8 cellular contexts compared by ENCODE assay signal in genomic region chr1:6554031-6554906, GRCh38. TPM values are rescaled to one million over a fixed set of nuclear protein-coding genes. Genes with fewer than 3 reads are reported as not detected.
DNase-seq lines count a peak whose midpoint lies in the region; FAIRE-seq and TF ChIP-seq lines count a peak whose summit lies in the region.

NOL9 (minus strand) TSS chr1:6554513; CDS start chr1:6554502, 11 bp downstream.

- FAIRE-seq in G401.6 (lab: Jason Lieb, UNC), result peak; percentile 91

- no peaks in the 10 kb centered on the region for H3K9me3 Mint-ChIP-seq in neural progenitor cell

- H3K27me3 Mint-ChIP-seq in neural progenitor cell (ENCODE audit: insufficient read depth, low read depth), result peaks cover 2% of the 10 kb centered on the region

- peaks cover 34% of the 10 kb centered on the region for H3K79me2 ChIP-seq in Loucy (ENCODE audit: insufficient read depth, low read length)
- H3K79me2 ChIP-seq in neural progenitor cell (ENCODE audit: low read depth), result peaks cover 33% of the 10 kb centered on the region

- H3F3A ChIP-seq in Loucy (ENCODE audit: low read depth) (no peaks in the 10 kb centered on the region), neural progenitor cell (ENCODE audit: low read depth) (peaks cover 3% of the 10 kb centered on the region)

- H3K27me3 ChIP-seq in H7 (ENCODE audit: control insufficient read depth, insufficient read depth, low read length) (no peaks in the 10 kb centered on the region), Loucy (ENCODE audit: insufficient read depth, low read length, poor library complexity, severe bottlenecking) (peaks cover 5% of the 10 kb centered on the region), neural progenitor cell (no peaks in the 10 kb centered on the region)

- no peak within 1 kb of the TSS for H3K27ac Mint-ChIP-seq in neural progenitor cell

- H3K36me3 Mint-ChIP-seq in neural progenitor cell, result peaks cover 2% of the 10 kb centered on the region

- peak; percentile 99 for DNase-seq in H7
- peak; percentile 68 for DNase-seq in SHP77 treated with DMSO at 0.1 percent for 48 hours (lab: John Stamatoyannopoulos, UW)
- peak; percentile 89 for DNase-seq in activated gamma-delta T cell (lab: John Stamatoyannopoulos, UW)
- peak; percentile 89 to 98 for DNase-seq in foreskin fibroblast
- peak; percentile 97 for DNase-seq in neural progenitor cell (ENCODE audit: low spot score)
- peak; percentile 81 for DNase-seq in stromal cell of bone marrow (ENCODE audit: low read depth)

- H3K4me1 ChIP-seq in Loucy (ENCODE audit: insufficient read depth, low read length, poor library complexity, severe bottlenecking) (peaks cover 15% of the 10 kb centered on the region), neural progenitor cell (peaks cover 7% of the 10 kb centered on the region)

- H3K9me3 ChIP-seq in Loucy (ENCODE audit: insufficient read depth, low read depth, low read length) (no peaks in the 10 kb centered on the region), neural progenitor cell (ENCODE audit: low read depth) (no peaks in the 10 kb centered on the region)

- H2AFZ ChIP-seq in Loucy (ENCODE audit: low read length) (peak within 1 kb of the TSS; percentile 90), neural progenitor cell (replicated peaks) (peak within 1 kb of the TSS; percentile 88)

- peak within 1 kb of the TSS; percentile 98 for H3K4me3 ChIP-seq in H7 (ENCODE audit: insufficient read depth, low read depth, low read length)
- peak within 1 kb of the TSS; percentile 100 for H3K4me3 ChIP-seq in Loucy (ENCODE audit: low read length, poor library complexity, severe bottlenecking)
- H3K4me3 ChIP-seq in foreskin fibroblast (ENCODE audit: low read depth in 1 of 2, low read length in 2 of 2), result peak within 1 kb of the TSS; percentile 88 to 92
- H3K4me3 ChIP-seq in neural progenitor cell, result peak within 1 kb of the TSS; percentile 98

- H3K9me2 ChIP-seq in Loucy (replicated peaks; ENCODE audit: low read depth, low read length), result no peaks in the 10 kb centered on the region

- H3K36me3 ChIP-seq in H7 (replicated peaks; ENCODE audit: control insufficient read depth, insufficient read depth, low read length), result peaks cover 6% of the 10 kb centered on the region
- H3K36me3 ChIP-seq in Loucy (ENCODE audit: insufficient read depth, low read length), result peaks cover 12% of the 10 kb centered on the region; the same call in 1 of the 2 replicates
- no peaks in the 10 kb centered on the region for H3K36me3 ChIP-seq in neural progenitor cell

- H3K9ac ChIP-seq in Loucy (ENCODE audit: low read depth, low read length, poor library complexity, severe bottlenecking) (peak within 1 kb of the TSS; percentile 95), neural progenitor cell (peak within 1 kb of the TSS; percentile 97)

- peaks cover 11% of the 10 kb centered on the region for H3K4me1 Mint-ChIP-seq in neural progenitor cell

- H3K4me3 Mint-ChIP-seq in neural progenitor cell, result peak within 1 kb of the TSS; percentile 88

- no peak within 1 kb of the TSS for H3K27ac ChIP-seq in neural progenitor cell

- TF ChIP-seq CTCF in Loucy (conservative IDR thresholded peaks at IDR 0.05; ENCODE audit: low read length), result peak; percentile 77
- TF ChIP-seq CTCF in foreskin fibroblast (IDR thresholded peaks at IDR 0.05; ENCODE audit: low read depth, low read length), result peak; percentile 93
- peak; percentile 86 for TF ChIP-seq CTCF in neural progenitor cell (IDR thresholded peaks at IDR 0.05)

- H3K4me2 ChIP-seq in Loucy (ENCODE audit: low read depth, low read length, poor library complexity, severe bottlenecking), result peak within 1 kb of the TSS; percentile 88
- peak within 1 kb of the TSS; percentile 88 for H3K4me2 ChIP-seq in neural progenitor cell

- peaks cover 12% of the 10 kb centered on the region for H4K20me1 ChIP-seq in Loucy (ENCODE audit: insufficient read depth, low read length, poor library complexity, severe bottlenecking)
- peaks cover 13% of the 10 kb centered on the region for H4K20me1 ChIP-seq in neural progenitor cell (ENCODE audit: low read depth)

RNA-seq across cellular contexts. Expression of gene NOL9, which starts in this region (rescaled TPM):
- 32.7 and 37.2 TPM in 2 replicates for total RNA-seq in H7 (2014; rRNA removed; shearing (Covaris generic))
- 28.1 and 48.0 TPM in 2 replicates for total RNA-seq in neural progenitor cell (ENCODE audit: low replicate concordance)
